In the genomic region with DNA sequence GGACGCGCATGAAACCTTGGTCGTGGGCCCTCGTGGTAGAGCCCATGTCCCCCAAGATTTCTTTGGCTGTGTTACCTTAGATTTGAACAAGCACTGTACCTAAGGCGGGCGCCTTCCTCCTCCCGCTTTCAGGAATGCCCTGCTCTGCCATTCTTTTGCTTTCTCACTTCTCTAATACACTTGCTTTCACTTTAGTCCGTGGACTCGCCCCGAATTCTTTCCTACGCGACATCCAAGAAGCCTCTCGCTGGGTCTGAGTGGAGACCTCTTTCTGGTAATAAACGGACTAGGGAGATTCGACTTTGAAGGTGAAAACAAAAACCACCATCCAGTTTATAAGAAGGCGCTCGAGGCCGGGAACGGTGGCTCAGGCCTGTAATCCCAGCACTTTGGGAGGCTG, we compare ENCODE assay signal across 9 cellular contexts. TPM values are rescaled to one million over a fixed set of nuclear protein-coding genes. Genes with fewer than 3 reads are reported as not detected.
DNase-seq lines count a peak whose midpoint lies in the region.
"Had no signal": no experiment of that assay in that cellular context is flagged by ENCODE, and none has a peak within 500 bp of the region (broad histone marks: within the 10 kb centered on the region; RNA-seq: fewer than 3 reads in every experiment).

No MANE protein-coding gene starts in this region.

- intact Hi-C loops in activated CD4-positive, alpha-beta T cell treated with anti-CD3 and anti-CD28 coated beads, Interleukin-2, amount 10 ng/mL, durations not matched to agents 24 days and 14 days (cut with micrococcal nuclease), result no loop called here
- intact Hi-C loops in activated CD4-positive, alpha-beta memory T cell treated with anti-CD3 and anti-CD28 coated beads for 36 hours (cut with micrococcal nuclease), result loop anchor here (5.0 to 10.0 kb wide), 3 partner anchors 35 to 872 kb away; no protein-coding TSS in a partner anchor

- H3K9ac ChIP-seq in subcutaneous abdominal adipose tissue (ENCODE audit: low read length in 5 of 5), result peak overlapping the region in 1 of 5 donors; percentile 84

- no peak for DNase-seq in activated CD4-positive, alpha-beta T cell treated with anti-CD3 and anti-CD28 coated beads, Interleukin-2, amount 10 ng/mL, durations not matched to agents 24 days and 14 days
- no peak for DNase-seq in activated CD4-positive, alpha-beta T cell treated with anti-CD3 and anti-CD28 coated beads for 1 hour
- DNase-seq in activated CD4-positive, alpha-beta memory T cell treated with anti-CD3 and anti-CD28 coated beads for 36 hours, result no peak
- DNase-seq in amygdala (lab: John Stamatoyannopoulos, UW) (no peak), T1000 (lab: John Stamatoyannopoulos, UW) (no peak), AG08395 (ENCODE audit: low spot score) (no peak)
- DNase-seq: C1 segment of cervical spinal cord had no signal

- H3K36me3 ChIP-seq in subcutaneous abdominal adipose tissue (ENCODE audit: control insufficient read depth in 5 of 5, insufficient read depth in 5 of 5, low read length in 5 of 5), result peaks cover 0 to 5% (median 0%) of the 10 kb centered on the region in 5 donors

- H3K27me3 ChIP-seq in subcutaneous abdominal adipose tissue (ENCODE audit: control insufficient read depth in 5 of 5, insufficient read depth in 4 of 5, low read length in 5 of 5), result no peaks in the 10 kb centered on the region

- H3K4me1 ChIP-seq in subcutaneous abdominal adipose tissue (ENCODE audit: control insufficient read depth in 5 of 5, insufficient read depth in 5 of 5, low read length in 5 of 5), result peaks cover 2 to 57% (median 42%) of the 10 kb centered on the region in 5 donors

- POLR2A ChIA-PET in activated CD4-positive, alpha-beta memory T cell treated with anti-CD3 and anti-CD28 coated beads for 36 hours (lab: Charles Lee), result interaction anchor here (1.6 kb wide), 1 partner anchor 11 kb away, joined by 12 read pairs; no protein-coding TSS in a partner anchor

- no peak overlapping the region for H3K27ac ChIP-seq in subcutaneous abdominal adipose tissue (ENCODE audit: low read depth, low read length)

- H3K27ac Mint-ChIP-seq in activated CD4-positive, alpha-beta T cell treated with anti-CD3 and anti-CD28 coated beads, Interleukin-2, amount 10 ng/mL, durations not matched to agents 24 days and 14 days, result peak overlapping the region; percentile 89
- H3K27ac Mint-ChIP-seq in activated CD4-positive, alpha-beta memory T cell treated with anti-CD3 and anti-CD28 coated beads for 36 hours, result peak overlapping the region; percentile 78

- no peaks in the 10 kb centered on the region for H3K9me3 ChIP-seq in subcutaneous abdominal adipose tissue (ENCODE audit: control insufficient read depth in 5 of 5, low read length in 5 of 5)

- H3K4me3 Mint-ChIP-seq in activated CD4-positive, alpha-beta T cell treated with anti-CD3 and anti-CD28 coated beads, Interleukin-2, amount 10 ng/mL, durations not matched to agents 24 days and 14 days, result peak overlapping the region; percentile 100
- H3K4me3 Mint-ChIP-seq in activated CD4-positive, alpha-beta memory T cell treated with anti-CD3 and anti-CD28 coated beads for 36 hours, result peak overlapping the region; percentile 99

- no peaks in the 10 kb centered on the region for H3K9me3 Mint-ChIP-seq in activated CD4-positive, alpha-beta T cell treated with anti-CD3 and anti-CD28 coated beads, Interleukin-2, amount 10 ng/mL, durations not matched to agents 24 days and 14 days
- no peaks in the 10 kb centered on the region for H3K9me3 Mint-ChIP-seq in activated CD4-positive, alpha-beta memory T cell treated with anti-CD3 and anti-CD28 coated beads for 36 hours

- H3K27me3 Mint-ChIP-seq in activated CD4-positive, alpha-beta T cell treated with anti-CD3 and anti-CD28 coated beads, Interleukin-2, amount 10 ng/mL, durations not matched to agents 24 days and 14 days, result no peaks in the 10 kb centered on the region
- no peaks in the 10 kb centered on the region for H3K27me3 Mint-ChIP-seq in activated CD4-positive, alpha-beta memory T cell treated with anti-CD3 and anti-CD28 coated beads for 36 hours

- H3K36me3 Mint-ChIP-seq in activated CD4-positive, alpha-beta T cell treated with anti-CD3 and anti-CD28 coated beads, Interleukin-2, amount 10 ng/mL, durations not matched to agents 24 days and 14 days (ENCODE audit: low read depth), result peaks cover 40% of the 10 kb centered on the region
- peaks cover 27% of the 10 kb centered on the region for H3K36me3 Mint-ChIP-seq in activated CD4-positive, alpha-beta memory T cell treated with anti-CD3 and anti-CD28 coated beads for 36 hours

- H3K4me3 ChIP-seq in iPS-11a (ENCODE audit: low read depth, low read length), result peak overlapping the region; percentile 83
- peak overlapping the region in 3 of 5 donors; percentile 79 to 83 (median 80) for H3K4me3 ChIP-seq in subcutaneous abdominal adipose tissue (ENCODE audit: low read depth in 1 of 5, low read length in 5 of 5)

- CTCF ChIA-PET in activated CD4-positive, alpha-beta memory T cell treated with anti-CD3 and anti-CD28 coated beads for 36 hours (lab: Charles Lee), result interaction anchor here (1.1 kb wide), 1 partner anchor 46 kb away, joined by 3 read pairs; no protein-coding TSS in a partner anchor

- peaks cover 44% of the 10 kb centered on the region for H3K4me1 Mint-ChIP-seq in activated CD4-positive, alpha-beta T cell treated with anti-CD3 and anti-CD28 coated beads, Interleukin-2, amount 10 ng/mL, durations not matched to agents 24 days and 14 days
- peaks cover 47% of the 10 kb centered on the region for H3K4me1 Mint-ChIP-seq in activated CD4-positive, alpha-beta memory T cell treated with anti-CD3 and anti-CD28 coated beads for 36 hours (ENCODE audit: low read depth)

RNA-seq across cellular contexts. Expression of a gene that starts 1.2 kb away (rescaled TPM):
- total RNA-seq in activated CD4-positive, alpha-beta T cell treated with anti-CD3 and anti-CD28 coated beads, Interleukin-2, amount 10 ng/mL, durations not matched to agents 24 days and 14 days, result 167 and 168 TPM in 2 replicates
- total RNA-seq in activated CD4-positive, alpha-beta memory T cell treated with anti-CD3 and anti-CD28 coated beads for 36 hours, result 100 to 1,000 TPM; 150 to 156 TPM
